In the genomic region with DNA sequence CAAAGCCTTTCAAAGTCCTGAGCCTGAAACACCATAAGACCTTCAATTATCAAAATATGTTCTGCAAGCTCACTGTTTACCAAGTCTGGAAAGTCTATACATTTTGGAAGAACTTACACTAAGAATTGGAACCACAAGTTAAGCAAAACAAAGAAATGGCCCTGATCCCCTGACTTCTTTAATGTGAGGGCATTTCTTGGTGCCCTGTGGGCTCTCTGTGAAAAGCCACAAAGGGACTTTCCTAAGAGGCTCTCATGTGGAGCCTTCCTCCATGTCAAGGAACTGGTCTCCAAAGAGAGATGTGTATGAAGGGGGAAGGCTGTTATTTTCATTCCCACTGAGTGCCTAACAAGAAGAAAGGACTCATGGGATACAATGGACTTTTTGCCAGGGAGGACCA, we compare ENCODE assay signal across 20 cellular contexts. TPM values are rescaled to one million over a fixed set of nuclear protein-coding genes. Genes with fewer than 3 reads are reported as not detected.
DNase-seq lines count a peak whose midpoint lies in the region; ATAC-seq and TF ChIP-seq lines count a peak whose summit lies in the region.
"Had no signal": no experiment of that assay in that cellular context is flagged by ENCODE, and none has a peak within 500 bp of the region (broad histone marks: within the 10 kb centered on the region; RNA-seq: fewer than 3 reads in every experiment).

No MANE protein-coding gene starts in this region.

- H3K9ac ChIP-seq in MM.1S (ENCODE audit: low read length): no peak overlapping the region
- H3K9ac ChIP-seq: KMS-11 had no signal

- H3K4me1 Mint-ChIP-seq in T-helper 2 cell treated with Interferon-gamma antibody and Interleukin-4, amounts not matched to agents 5 μg/mL and 100 μg/mL, for 36 hours (ENCODE audit: low read depth): peaks cover 4% of the 10 kb centered on the region
- H3K4me1 Mint-ChIP-seq in activated T-helper 2 cell treated with anti-CD3 and anti-CD28 coated beads, Interferon-gamma antibody, Interleukin-2, Interleukin-4, amounts not matched to agents 10 μg/mL and 5 μg/mL and 100 μg/mL, durations not matched to agents 14 hours and 24 hours and 36 hours (ENCODE audit: low read depth): peaks cover 11% of the 10 kb centered on the region
- peaks cover 7% of the 10 kb centered on the region for H3K4me1 Mint-ChIP-seq in stimulated activated effector memory CD8-positive, alpha-beta T cell treated with anti-CD3 and anti-CD28 coated beads, Interleukin-12 subunit alpha, Interleukin-12 subunit beta, amount 100 ng/mL, for 72 hours

- H3K4me3 Mint-ChIP-seq in T-helper 2 cell treated with Interferon-gamma antibody and Interleukin-4, amounts not matched to agents 5 μg/mL and 100 μg/mL, for 36 hours: no peak overlapping the region
- H3K4me3 Mint-ChIP-seq in activated T-helper 2 cell treated with anti-CD3 and anti-CD28 coated beads, Interferon-gamma antibody, Interleukin-2, Interleukin-4, amounts not matched to agents 10 μg/mL and 5 μg/mL and 100 μg/mL, durations not matched to agents 14 hours and 24 hours and 36 hours (ENCODE audit: low read depth): no peak overlapping the region
- H3K4me3 Mint-ChIP-seq in stimulated activated effector memory CD8-positive, alpha-beta T cell treated with anti-CD3 and anti-CD28 coated beads, Interleukin-12 subunit alpha, Interleukin-12 subunit beta, amount 100 ng/mL, for 72 hours: peak overlapping the region; percentile 20
- H3K4me3 Mint-ChIP-seq: CD8-positive, alpha-beta T cell had no signal

- DNase-seq in heart right ventricle: no peak
- DNase-seq in Right ventricle myocardium superior: no peak
- peak; percentile 9 for DNase-seq in T-helper 2 cell treated with Interferon-gamma antibody and Interleukin-4, amounts not matched to agents 5 μg/mL and 100 μg/mL, for 36 hours (ENCODE audit: low spot score)
- no peak for DNase-seq in activated T-helper 2 cell treated with anti-CD3 and anti-CD28 coated beads, Interferon-gamma antibody, Interleukin-2, Interleukin-4, amounts not matched to agents 10 μg/mL and 5 μg/mL and 100 μg/mL, durations not matched to agents 14 hours and 24 hours and 36 hours (ENCODE audit: low spot score)
- DNase-seq in stimulated activated effector memory CD8-positive, alpha-beta T cell treated with anti-CD3 and anti-CD28 coated beads, Interleukin-12 subunit alpha, Interleukin-12 subunit beta, amount 100 ng/mL, for 72 hours (ENCODE audit: low spot score in 2 of 2): peak; percentile 8 to 67
- DNase-seq in MM.1S: no peak
- DNase-seq: BE2C; CD8-positive, alpha-beta T cell; NCI-H1092 treated with DMSO at 0.1 percent for 48 hours; NCI-H1694; NCI-H446; NCI-H748 treated with DMSO at 0.1 percent for 48 hours; PC-3 had no signal

- intact Hi-C loops in heart right ventricle (cut with DNase I): no loop called here
- intact Hi-C loops in Right ventricle myocardium superior (cut with DNase I): no loop called here
- intact Hi-C loops in activated T-helper 2 cell treated with anti-CD3 and anti-CD28 coated beads, Interferon-gamma antibody, Interleukin-2, Interleukin-4, amounts not matched to agents 10 μg/mL and 5 μg/mL and 100 μg/mL, durations not matched to agents 14 hours and 24 hours and 36 hours (cut with micrococcal nuclease): no loop called here

- no peak overlapping the region for H2AFZ ChIP-seq in MM.1S (ENCODE audit: low read length)

- TF ChIP-seq CTCF in heart right ventricle (IDR thresholded peaks at IDR 0.05) (no peak), MM.1S (IDR thresholded peaks at IDR 0.05; ENCODE audit: low read length) (no peak)

- H3K4me2 ChIP-seq in MM.1S (ENCODE audit: low read depth, low read length): no peak overlapping the region
- H3K4me2 ChIP-seq: KMS-11 had no signal

- H3K4me3 ChIP-seq in heart right ventricle: peak overlapping the region in 2 of 10 donors; percentile 11 to 20
- no peak overlapping the region for H3K4me3 ChIP-seq in MM.1S (ENCODE audit: low read length)
- H3K4me3 ChIP-seq: HAP-1 had no signal

- H3K9me3 ChIP-seq in heart right ventricle: no peaks in the 10 kb centered on the region
- no peaks in the 10 kb centered on the region for H3K9me3 ChIP-seq in MM.1S (replicated peaks; ENCODE audit: insufficient read depth, low read length)
- H3K9me3 ChIP-seq: BE2C, HAP-1 had no signal

- H3K4me1 ChIP-seq in heart right ventricle (peaks cover 0 to 39% (median 0%) of the 10 kb centered on the region in 9 donors), MM.1S (ENCODE audit: low read length) (no peaks in the 10 kb centered on the region)
- H3K4me1 ChIP-seq: BE2C, HAP-1 had no signal

- no peaks in the 10 kb centered on the region for H3K79me2 ChIP-seq in MM.1S (ENCODE audit: low read length)

- H3F3A ChIP-seq in MM.1S (ENCODE audit: insufficient read depth, low read length): no peaks in the 10 kb centered on the region

- H3K9me2 ChIP-seq in MM.1S (replicated peaks; ENCODE audit: insufficient read depth, low read length): no peaks in the 10 kb centered on the region

- peaks cover 0 to 74% (median 5%) of the 10 kb centered on the region in 9 donors for H3K36me3 ChIP-seq in heart right ventricle
- no peaks in the 10 kb centered on the region for H3K36me3 ChIP-seq in MM.1S (replicated peaks; ENCODE audit: insufficient read depth, low read length)
- H3K36me3 ChIP-seq: BE2C, HAP-1 had no signal

- no peaks in the 10 kb centered on the region for H3K9me3 Mint-ChIP-seq in T-helper 2 cell treated with Interferon-gamma antibody and Interleukin-4, amounts not matched to agents 5 μg/mL and 100 μg/mL, for 36 hours
- H3K9me3 Mint-ChIP-seq in activated T-helper 2 cell treated with anti-CD3 and anti-CD28 coated beads, Interferon-gamma antibody, Interleukin-2, Interleukin-4, amounts not matched to agents 10 μg/mL and 5 μg/mL and 100 μg/mL, durations not matched to agents 14 hours and 24 hours and 36 hours: no peaks in the 10 kb centered on the region
- H3K9me3 Mint-ChIP-seq in stimulated activated effector memory CD8-positive, alpha-beta T cell treated with anti-CD3 and anti-CD28 coated beads, Interleukin-12 subunit alpha, Interleukin-12 subunit beta, amount 100 ng/mL, for 72 hours: no peaks in the 10 kb centered on the region
- H3K9me3 Mint-ChIP-seq: CD8-positive, alpha-beta T cell had no signal

- H3K27ac ChIP-seq in heart right ventricle: peak overlapping the region in 6 of 10 donors; percentile 9 to 56 (median 42)
- H3K27ac ChIP-seq in MM.1S (ENCODE audit: low read length): no peak overlapping the region
- H3K27ac ChIP-seq: KMS-11 had no signal

- H3K36me3 Mint-ChIP-seq in T-helper 2 cell treated with Interferon-gamma antibody and Interleukin-4, amounts not matched to agents 5 μg/mL and 100 μg/mL, for 36 hours (ENCODE audit: low read depth): no peaks in the 10 kb centered on the region
- no peaks in the 10 kb centered on the region for H3K36me3 Mint-ChIP-seq in activated T-helper 2 cell treated with anti-CD3 and anti-CD28 coated beads, Interferon-gamma antibody, Interleukin-2, Interleukin-4, amounts not matched to agents 10 μg/mL and 5 μg/mL and 100 μg/mL, durations not matched to agents 14 hours and 24 hours and 36 hours (ENCODE audit: low read depth)
- H3K36me3 Mint-ChIP-seq in stimulated activated effector memory CD8-positive, alpha-beta T cell treated with anti-CD3 and anti-CD28 coated beads, Interleukin-12 subunit alpha, Interleukin-12 subunit beta, amount 100 ng/mL, for 72 hours: no peaks in the 10 kb centered on the region
- H3K36me3 Mint-ChIP-seq: CD8-positive, alpha-beta T cell had no signal

- H4K20me1 ChIP-seq in MM.1S (ENCODE audit: insufficient read depth, low read length): no peaks in the 10 kb centered on the region

- ATAC-seq in heart right ventricle: no peak
- no peak for ATAC-seq in Right ventricle myocardium superior (ENCODE audit: poor library complexity)
- peak; percentile 90 for ATAC-seq in stimulated activated effector memory CD8-positive, alpha-beta T cell treated with anti-CD3 and anti-CD28 coated beads, Interleukin-12 subunit alpha, Interleukin-12 subunit beta, amount 100 ng/mL, for 72 hours
- no peak for ATAC-seq in GM21360 (IDR thresholded peaks at IDR 0.05; ENCODE audit: unreplicated experiment)
- ATAC-seq in HG02840 (IDR thresholded peaks at IDR 0.05; ENCODE audit: low FRiP score, unreplicated experiment): no peak
- ATAC-seq: CD8-positive, alpha-beta T cell; HepG2; PC-3 had no signal

- H3K27ac Mint-ChIP-seq in T-helper 2 cell treated with Interferon-gamma antibody and Interleukin-4, amounts not matched to agents 5 μg/mL and 100 μg/mL, for 36 hours: no peak overlapping the region
- H3K27ac Mint-ChIP-seq in activated T-helper 2 cell treated with anti-CD3 and anti-CD28 coated beads, Interferon-gamma antibody, Interleukin-2, Interleukin-4, amounts not matched to agents 10 μg/mL and 5 μg/mL and 100 μg/mL, durations not matched to agents 14 hours and 24 hours and 36 hours: peak overlapping the region; percentile 1
- H3K27ac Mint-ChIP-seq in stimulated activated effector memory CD8-positive, alpha-beta T cell treated with anti-CD3 and anti-CD28 coated beads, Interleukin-12 subunit alpha, Interleukin-12 subunit beta, amount 100 ng/mL, for 72 hours: peak overlapping the region; percentile 89
- H3K27ac Mint-ChIP-seq: CD8-positive, alpha-beta T cell had no signal

- H3K27me3 Mint-ChIP-seq in T-helper 2 cell treated with Interferon-gamma antibody and Interleukin-4, amounts not matched to agents 5 μg/mL and 100 μg/mL, for 36 hours (ENCODE audit: low read depth): peaks cover under 1% of the 10 kb centered on the region
- no peaks in the 10 kb centered on the region for H3K27me3 Mint-ChIP-seq in activated T-helper 2 cell treated with anti-CD3 and anti-CD28 coated beads, Interferon-gamma antibody, Interleukin-2, Interleukin-4, amounts not matched to agents 10 μg/mL and 5 μg/mL and 100 μg/mL, durations not matched to agents 14 hours and 24 hours and 36 hours (ENCODE audit: low read depth)

- H3K27me3 ChIP-seq in heart right ventricle (no peaks in the 10 kb centered on the region), MM.1S (replicated peaks; ENCODE audit: insufficient read depth, low read length) (peaks cover under 1% of the 10 kb centered on the region; the same call in 1 of the 2 replicates)

RNA-seq across cellular contexts. Expression of a gene that starts 13.5 kb away (rescaled TPM):
- total RNA-seq in heart right ventricle (1,000 to 10,000 TPM in 2 of 10 donors, 100 to 1,000 TPM in 6, 10 to 100 TPM in 2; 76.6 to 7,525 (median 125) TPM), Right ventricle myocardium superior (4,934 TPM)
- polyA plus RNA-seq in heart right ventricle: 1,000 to 10,000 TPM; 3,967 to 5,106 TPM
- 0.11 and 0.14 TPM in 2 replicates for total RNA-seq in activated T-helper 2 cell treated with anti-CD3 and anti-CD28 coated beads, Interferon-gamma antibody, Interleukin-2, Interleukin-4, amounts not matched to agents 10 μg/mL and 5 μg/mL and 100 μg/mL, durations not matched to agents 14 hours and 24 hours and 36 hours
- total RNA-seq: CD8-positive, alpha-beta T cell; Daoy; HepG2; MCF 10A; PC-3 had no signal

RNA-seq across cellular contexts. Expression of a gene that starts 13.9 kb away (rescaled TPM):
- total RNA-seq in heart right ventricle: over 10,000 TPM in 9 of 10 donors, 1,000 to 10,000 TPM in 1; 7,779 to 22,607 (median 19,145) TPM
- polyA plus RNA-seq in heart right ventricle: 1,000 to 10,000 TPM in 1 of 2 donors, 100 to 1,000 TPM in 1; 641 to 7,351 TPM
- 11,793 TPM for total RNA-seq in Right ventricle myocardium superior
- 0.02 TPM in 1 of 2 replicates, not detected in the other for total RNA-seq in activated T-helper 2 cell treated with anti-CD3 and anti-CD28 coated beads, Interferon-gamma antibody, Interleukin-2, Interleukin-4, amounts not matched to agents 10 μg/mL and 5 μg/mL and 100 μg/mL, durations not matched to agents 14 hours and 24 hours and 36 hours
- total RNA-seq: CD8-positive, alpha-beta T cell; Daoy; HepG2; MCF 10A; PC-3 had no signal

RNA-seq across cellular contexts. Expression of a gene that starts 44.7 kb away (rescaled TPM):
- total RNA-seq in heart right ventricle (under 1 TPM in 3 of 10 donors, not detected in 7; 0.32 to 0.53 (median 0.49) TPM), Right ventricle myocardium superior (0.27 TPM)
- 1 to 10 TPM; 2.9 to 5.3 TPM for polyA plus RNA-seq in heart right ventricle
- not detected in 2 replicates for total RNA-seq in activated T-helper 2 cell treated with anti-CD3 and anti-CD28 coated beads, Interferon-gamma antibody, Interleukin-2, Interleukin-4, amounts not matched to agents 10 μg/mL and 5 μg/mL and 100 μg/mL, durations not matched to agents 14 hours and 24 hours and 36 hours
- total RNA-seq: CD8-positive, alpha-beta T cell; Daoy; HepG2; MCF 10A; PC-3 had no signal
- polyA plus RNA-seq: HepG2 had no signal

RNA-seq across cellular contexts. Expression of a gene that starts 47.9 kb away (rescaled TPM):
- total RNA-seq in heart right ventricle (10 to 100 TPM; 14.4 to 20.9 (median 17.2) TPM), Right ventricle myocardium superior (17.0 TPM)
- 10 to 100 TPM; 22.2 to 40.5 TPM for polyA plus RNA-seq in heart right ventricle
- total RNA-seq in activated T-helper 2 cell treated with anti-CD3 and anti-CD28 coated beads, Interferon-gamma antibody, Interleukin-2, Interleukin-4, amounts not matched to agents 10 μg/mL and 5 μg/mL and 100 μg/mL, durations not matched to agents 14 hours and 24 hours and 36 hours: 65.6 and 65.7 TPM in 2 replicates

RNA-seq across cellular contexts. Expression of a gene that starts 49.0 kb away (rescaled TPM):
- under 1 TPM in 1 of 10 donors, not detected in 9; 0.29 TPM for total RNA-seq in heart right ventricle
- polyA plus RNA-seq in heart right ventricle: not detected
- total RNA-seq in Right ventricle myocardium superior: not detected
- not detected in 2 replicates for total RNA-seq in activated T-helper 2 cell treated with anti-CD3 and anti-CD28 coated beads, Interferon-gamma antibody, Interleukin-2, Interleukin-4, amounts not matched to agents 10 μg/mL and 5 μg/mL and 100 μg/mL, durations not matched to agents 14 hours and 24 hours and 36 hours
- total RNA-seq: CD8-positive, alpha-beta T cell; Daoy; HepG2; MCF 10A; PC-3 had no signal
- polyA plus RNA-seq: HepG2 had no signal

Comparison
In these comparisons a context has a peak if more than half of its experiments do, and no peak if none do; other contexts are left out.
1. DNase-seq: peak in T-helper 2 cell treated with Interferon-gamma antibody and Interleukin-4, amounts not matched to agents 5 μg/mL and 100 μg/mL, for 36 hours (single experiment) and stimulated activated effector memory CD8-positive, alpha-beta T cell treated with anti-CD3 and anti-CD28 coated beads, Interleukin-12 subunit alpha, Interleukin-12 subunit beta, amount 100 ng/mL, for 72 hours (2 of 2); none in heart right ventricle (0 of 2), Right ventricle myocardium superior (single experiment), activated T-helper 2 cell treated with anti-CD3 and anti-CD28 coated beads, Interferon-gamma antibody, Interleukin-2, Interleukin-4, amounts not matched to agents 10 μg/mL and 5 μg/mL and 100 μg/mL, durations not matched to agents 14 hours and 24 hours and 36 hours (single experiment) and MM.1S (single experiment).
2. RNA of a gene that starts 13.5 kb away (total RNA-seq): 4,934 TPM in Right ventricle myocardium superior (single experiment) and 76.6 to 7,525 TPM in heart right ventricle; 0.11 to 0.14 TPM in activated T-helper 2 cell treated with anti-CD3 and anti-CD28 coated beads, Interferon-gamma antibody, Interleukin-2, Interleukin-4, amounts not matched to agents 10 μg/mL and 5 μg/mL and 100 μg/mL, durations not matched to agents 14 hours and 24 hours and 36 hours; every median in the first group is over 10 times any median in the second.
3. RNA of a gene that starts 13.9 kb away (total RNA-seq): 7,779 to 22,607 TPM in heart right ventricle and 11,793 TPM in Right ventricle myocardium superior (single experiment); 0.02 TPM in activated T-helper 2 cell treated with anti-CD3 and anti-CD28 coated beads, Interferon-gamma antibody, Interleukin-2, Interleukin-4, amounts not matched to agents 10 μg/mL and 5 μg/mL and 100 μg/mL, durations not matched to agents 14 hours and 24 hours and 36 hours; every median in the first group is over 1,000 times any median in the second.